In genomic region chr15:39730552-39730951, GRCh38 we compare ENCODE assay signal across 1 cellular context.
TF ChIP-seq lines count a peak whose summit lies in the region.

No MANE protein-coding gene starts in this region.

TF ChIP-seq in HepG2, 621 proteins besides CTCF, POLR2A, EP300 and RAD21 (continued from another document):
- TF ChIP-seq, protein P1, sequence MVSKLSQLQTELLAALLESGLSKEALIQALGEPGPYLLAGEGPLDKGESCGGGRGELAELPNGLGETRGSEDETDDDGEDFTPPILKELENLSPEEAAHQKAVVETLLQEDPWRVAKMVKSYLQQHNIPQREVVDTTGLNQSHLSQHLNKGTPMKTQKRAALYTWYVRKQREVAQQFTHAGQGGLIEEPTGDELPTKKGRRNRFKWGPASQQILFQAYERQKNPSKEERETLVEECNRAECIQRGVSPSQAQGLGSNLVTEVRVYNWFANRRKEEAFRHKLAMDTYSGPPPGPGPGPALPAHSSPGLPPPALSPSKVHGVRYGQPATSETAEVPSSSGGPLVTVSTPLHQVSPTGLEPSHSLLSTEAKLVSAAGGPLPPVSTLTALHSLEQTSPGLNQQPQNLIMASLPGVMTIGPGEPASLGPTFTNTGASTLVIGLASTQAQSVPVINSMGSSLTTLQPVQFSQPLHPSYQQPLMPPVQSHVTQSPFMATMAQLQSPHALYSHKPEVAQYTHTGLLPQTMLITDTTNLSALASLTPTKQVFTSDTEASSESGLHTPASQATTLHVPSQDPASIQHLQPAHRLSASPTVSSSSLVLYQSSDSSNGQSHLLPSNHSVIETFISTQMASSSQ (IDR thresholded peaks at IDR 0.05; ENCODE audit: low read depth): peak; percentile 54; the same call in 1 of the 2 replicates
- TF ChIP-seq, protein P1 (CRISPR knock-in tag; IDR thresholded peaks at IDR 0.05; ENCODE audit: borderline replicate concordance): peak; percentile 43; the same call in 1 of the 2 replicates
- TF ChIP-seq TEAD3 (CRISPR knock-in tag; optimal IDR thresholded peaks at IDR 0.05; ENCODE audit: borderline replicate concordance) (peak; percentile 33), ZMYM4 (CRISPR knock-in tag; IDR thresholded peaks at IDR 0.05) (0 out of 2 replicates have a peak, but pooled peaks have one; percentile 17), NR3C1 (CRISPR knock-in tag; IDR thresholded peaks at IDR 0.05) (no peak)
- TF ChIP-seq, protein P2, sequence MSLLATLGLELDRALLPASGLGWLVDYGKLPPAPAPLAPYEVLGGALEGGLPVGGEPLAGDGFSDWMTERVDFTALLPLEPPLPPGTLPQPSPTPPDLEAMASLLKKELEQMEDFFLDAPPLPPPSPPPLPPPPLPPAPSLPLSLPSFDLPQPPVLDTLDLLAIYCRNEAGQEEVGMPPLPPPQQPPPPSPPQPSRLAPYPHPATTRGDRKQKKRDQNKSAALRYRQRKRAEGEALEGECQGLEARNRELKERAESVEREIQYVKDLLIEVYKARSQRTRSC (CRISPR knock-in tag; IDR thresholded peaks at IDR 0.05; ENCODE audit: low read depth): no peak
